ENCODE assay signal across 9 cellular contexts in genomic region chr4:125952631-125953030, GRCh38.
"Had no signal": no experiment of that assay in that cellular context is flagged by ENCODE, and none has a peak within 500 bp of the region (broad histone marks: within the 10 kb centered on the region; RNA-seq: fewer than 3 reads in every experiment).

No MANE protein-coding gene starts in this region.

- ATAC-seq: HCT116, HepG2 had no signal

- H3K36me3 ChIP-seq: HAP-1 had no signal

- H3K9me3 ChIP-seq: HAP-1 had no signal

- H3K9ac ChIP-seq: KMS-11 had no signal

- H3K27ac ChIP-seq: HL-60, KMS-11 had no signal

- H3K4me3 ChIP-seq: HAP-1 had no signal

- DNase-seq: GOT3, H7, HFFc6, KBM-7 had no signal
